In genomic region chr4:124978536-124978935, GRCh38 we compare ENCODE assay signal across 6 cellular contexts.
A peak's percentile ranks its signal among the peaks of the same experiment; 100 is the strongest.
DNase-seq lines count a peak whose midpoint lies in the region; TF ChIP-seq lines count a peak whose summit lies in the region.
"Not testable (repeated sequence)": the region's sequence is repeated elsewhere in the genome, so short reads cannot be mapped to it uniquely, and the experiment has no call there.

No MANE protein-coding gene starts in this region.

- TF ChIP-seq RAD21 in SK-N-SH (IDR thresholded peaks at IDR 0.05; ENCODE audit: low read length) = not testable (repeated sequence)

- not testable (repeated sequence) for H3K27ac ChIP-seq in H9 (ENCODE audit: insufficient read length, low read depth, low read length); SK-N-SH (ENCODE audit: low read depth in 2 of 2, low read length in 1 of 2); brain microvascular endothelial cell; mesendoderm (ENCODE audit: low read depth, low read length); neural progenitor cell

- H3K14ac ChIP-seq in H9 (ENCODE audit: insufficient read depth, low read length) = not testable (repeated sequence)

- CTCF ChIA-PET in SK-N-SH (lab: Yijun Ruan, JAX) = not testable (repeated sequence)

- H2BK120ac ChIP-seq in H9 (ENCODE audit: low read depth, low read length, poor library complexity, severe bottlenecking); mesendoderm (ENCODE audit: low read depth, low read length): not testable (repeated sequence)

- H3K9me3 ChIP-seq in H9 (ENCODE audit: control insufficient read depth, low read depth, low read length); SK-N-SH; neural progenitor cell (ENCODE audit: low read depth): not testable (repeated sequence)

- H3K4me3 Mint-ChIP-seq in H9, neural progenitor cell: not testable (repeated sequence)

- H2BK20ac ChIP-seq in H9 (ENCODE audit: low read depth, low read length, poor library complexity, severe bottlenecking) = not testable (repeated sequence)

- H3K18ac ChIP-seq in H9 (ENCODE audit: insufficient read length, low read depth, low read length); mesendoderm (ENCODE audit: low read length): not testable (repeated sequence)

- not testable (repeated sequence) for H2AFZ ChIP-seq in H9 (ENCODE audit: low read length); neural progenitor cell (replicated peaks)
- H2AFZ ChIP-seq in SK-N-SH (ENCODE audit: low read depth) = peak overlapping the region; percentile 44; the same call in 1 of the 2 replicates

- not testable (repeated sequence) for H4K91ac ChIP-seq in H9 (ENCODE audit: insufficient read length, low read depth, low read length)

- not testable (repeated sequence) for H4K5ac ChIP-seq in H9 (ENCODE audit: insufficient read length, low read depth, low read length); mesendoderm (ENCODE audit: low read length)

- H3K27me3 Mint-ChIP-seq in H9 (ENCODE audit: low read depth); neural progenitor cell (ENCODE audit: insufficient read depth, low read depth): not testable (repeated sequence)

- H3K36me3 Mint-ChIP-seq in H9 (ENCODE audit: insufficient read depth in 1 of 3, low read depth in 3 of 3); neural progenitor cell: not testable (repeated sequence)

- in situ Hi-C loops in brain microvascular endothelial cell (cut with HindIII; ENCODE audit: low pct_ligation_motif_present, low sequenced_read_pairs) = not testable (repeated sequence)

- not testable (repeated sequence) for H3K4me3 ChIP-seq in SK-N-SH (ENCODE audit: low read depth in 2 of 2, low read length in 1 of 2); brain microvascular endothelial cell (ENCODE audit: low read depth, low read length); mesendoderm (ENCODE audit: low read length); neural progenitor cell

- H3K4me2 ChIP-seq in H9 (ENCODE audit: insufficient read depth, insufficient read length, low read length); SK-N-SH; mesendoderm (ENCODE audit: low read length); neural progenitor cell: not testable (repeated sequence)

- H3K56ac ChIP-seq in H9 (ENCODE audit: insufficient read length, low read depth, low read length); mesendoderm (ENCODE audit: low read length): not testable (repeated sequence)

- H3K27me3 ChIP-seq in H9 (ENCODE audit: insufficient read depth, low read length); SK-N-SH (ENCODE audit: insufficient read depth); brain microvascular endothelial cell (replicated peaks); mesendoderm (ENCODE audit: insufficient read depth, low read length, poor library complexity); neural progenitor cell: not testable (repeated sequence)

- not testable (repeated sequence) for H3K23ac ChIP-seq in H9 (ENCODE audit: insufficient read length, low read depth, low read length); mesendoderm (ENCODE audit: low read length)

- H3K23me2 ChIP-seq in H9 (ENCODE audit: insufficient read length, low read depth, low read length, poor library complexity, severe bottlenecking) = not testable (repeated sequence)

- not testable (repeated sequence) for TF ChIP-seq CTCF in H9 (conservative IDR thresholded peaks at IDR 0.05); SK-N-SH (IDR thresholded peaks at IDR 0.05); brain microvascular endothelial cell (IDR thresholded peaks at IDR 0.05; ENCODE audit: low read depth, low read length, missing control alignments); neural progenitor cell (IDR thresholded peaks at IDR 0.05)

- H3K9ac ChIP-seq in H9 (ENCODE audit: extremely low read depth, insufficient read length, low read length); SK-N-SH; mesendoderm (ENCODE audit: low read length); neural progenitor cell: not testable (repeated sequence)

- H3K36me3 ChIP-seq in SK-N-SH (replicated peaks in 1 of 2; ENCODE audit: control insufficient read depth in 1 of 2, insufficient read depth in 2 of 2, low read length in 1 of 2); brain microvascular endothelial cell (replicated peaks); mesendoderm (ENCODE audit: control insufficient read depth, insufficient read depth, low read length); neural progenitor cell: not testable (repeated sequence)

- POLR2A ChIA-PET in SK-N-SH (lab: Yijun Ruan, JAX) = not testable (repeated sequence)

- not testable (repeated sequence) for H3T11ph ChIP-seq in H9 (ENCODE audit: low read length)

- H4K20me1 ChIP-seq in H9 (ENCODE audit: control insufficient read depth, insufficient read depth, insufficient read length); SK-N-SH (ENCODE audit: insufficient read depth); neural progenitor cell (ENCODE audit: low read depth): not testable (repeated sequence)

- not testable (repeated sequence) for H3K79me1 ChIP-seq in H9 (ENCODE audit: insufficient read depth, low read depth, low read length, poor library complexity, severe bottlenecking); mesendoderm (ENCODE audit: low read length)

- TF ChIP-seq EP300 in SK-N-SH (IDR thresholded peaks at IDR 0.05; ENCODE audit: borderline replicate concordance in 1 of 2, low read depth in 1 of 2, low read length in 1 of 2) = not testable (repeated sequence)

- H2AK5ac ChIP-seq in H9 (ENCODE audit: insufficient read length, low read length); mesendoderm (ENCODE audit: low read length): not testable (repeated sequence)

- WGBS in H9 (ENCODE audit: extremely low coverage, insufficient read length, low lambda C conversion rate) = no CpG with 5 or more reads among the region's 1 CpG
- WGBS in SK-N-SH (ENCODE audit: low lambda C conversion rate) = 58% methylated on average over 1 of the region's 1 CpG
- WGBS in mesendoderm (ENCODE audit: extremely low coverage, insufficient coverage, low lambda C conversion rate) = no CpG with 5 or more reads among the region's 1 CpG

- peaks cover 14% of the 10 kb centered on the region for H3F3A ChIP-seq in SK-N-SH (replicated peaks; ENCODE audit: insufficient read depth)
- H3F3A ChIP-seq in neural progenitor cell (ENCODE audit: low read depth) = not testable (repeated sequence)

- not testable (repeated sequence) for H3K4me1 Mint-ChIP-seq in H9, neural progenitor cell

- H2BK12ac ChIP-seq in H9 (ENCODE audit: insufficient read length, low read depth, low read length) = not testable (repeated sequence)

- not testable (repeated sequence) for H3K9me3 Mint-ChIP-seq in H9, neural progenitor cell

- H2BK15ac ChIP-seq in H9 (ENCODE audit: low read depth, low read length); mesendoderm (replicated peaks; ENCODE audit: low read depth): not testable (repeated sequence)

- not testable (repeated sequence) for H3K4me1 ChIP-seq in H9 (ENCODE audit: insufficient read depth, low read length); mesendoderm (ENCODE audit: control insufficient read depth, low read depth, low read length); neural progenitor cell
- H3K4me1 ChIP-seq in SK-N-SH (ENCODE audit: control insufficient read depth in 1 of 2, insufficient read depth in 2 of 2, low read depth in 1 of 2, low read length in 1 of 2) = peaks cover 0 to 14% of the 10 kb centered on the region in 2 experiments; a peak in 2 of 4 replicates

- not testable (repeated sequence) for H2BK5ac ChIP-seq in H9 (ENCODE audit: insufficient read length, low read length); mesendoderm (ENCODE audit: low read length)

- DNase-seq in H9; SK-N-SH; neural progenitor cell (ENCODE audit: low spot score): not testable (repeated sequence)
- DNase-seq in amniotic epithelial cell (ENCODE audit: low read depth) (peak; percentile 54), brain microvascular endothelial cell (peak; percentile 24), mesendoderm (peak; percentile 26)

- not testable (repeated sequence) for H3K9me2 ChIP-seq in SK-N-SH

- H3K27ac Mint-ChIP-seq in H9 (peak overlapping the region; percentile 16 to 83 (median 62); a peak in 2 of 7 replicates), neural progenitor cell (peak overlapping the region; percentile 62)

- not testable (repeated sequence) for H4K8ac ChIP-seq in H9 (replicated peaks; ENCODE audit: insufficient read length, low read depth, low read length); mesendoderm (ENCODE audit: low read depth, low read length)

- H3K4ac ChIP-seq in H9 (ENCODE audit: low read depth, low read length); mesendoderm (ENCODE audit: low read depth, low read length): not testable (repeated sequence)

- H3K79me2 ChIP-seq in H9 (ENCODE audit: insufficient read depth, low read length); SK-N-SH (ENCODE audit: insufficient read depth); mesendoderm (ENCODE audit: control insufficient read depth, insufficient read depth, low read length); neural progenitor cell (ENCODE audit: low read depth): not testable (repeated sequence)
